Comparison of ENCODE assay signal across 7 cellular contexts in the genomic region with DNA sequence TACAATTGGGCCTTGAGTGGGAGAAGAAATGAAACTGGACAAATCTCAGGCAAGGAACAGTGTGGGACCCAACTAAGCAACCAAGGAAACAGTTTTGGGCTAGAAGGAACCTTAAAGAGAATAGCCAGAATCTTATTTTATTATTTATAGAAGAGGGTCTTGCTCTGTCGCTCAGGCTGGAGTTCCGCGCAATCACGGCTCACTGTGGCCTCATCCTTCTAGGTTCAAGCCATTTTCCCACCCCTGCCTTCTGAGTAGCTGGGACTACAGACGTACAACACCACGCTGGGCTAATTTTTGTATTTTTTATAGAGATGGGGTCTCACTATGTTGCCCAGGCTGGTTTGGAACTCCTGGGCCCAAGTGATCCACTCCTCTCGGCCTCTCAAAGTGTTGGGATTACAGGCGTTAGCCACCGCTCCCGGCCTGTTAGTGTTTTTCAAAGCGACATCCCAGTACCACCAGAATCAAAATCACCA. TPM values are rescaled to one million over a fixed set of nuclear protein-coding genes. Genes with fewer than 3 reads are reported as not detected.
DNase-seq lines count a peak whose midpoint lies in the region; ATAC-seq and TF ChIP-seq lines count a peak whose summit lies in the region.

No MANE protein-coding gene starts in this region.

- peaks cover 17% of the 10 kb centered on the region for H3K36me3 Mint-ChIP-seq in activated B cell treated with CpG ODN at 0.5 μM for 24 hours (ENCODE audit: low read depth)
- peaks cover 24 to 33% of the 10 kb centered on the region in 2 donors for H3K36me3 Mint-ChIP-seq in stimulated activated naive B cell treated with anti-CD40 and anti-IgM and Interleukin-4, amounts not matched to agents 10 μg/mL and 1 μg/mL and 100 μg/mL, for 72 hours

- H3K27ac ChIP-seq in HL-60 (replicated peaks) (peak overlapping the region; percentile 85), foreskin keratinocyte (peak overlapping the region; percentile 89), adrenal gland (no peak overlapping the region), substantia nigra (ENCODE audit: low read depth, low read length, poor library complexity, severe bottlenecking) (no peak overlapping the region)

- no peaks in the 10 kb centered on the region for H3K36me3 ChIP-seq in adrenal gland (replicated peaks in 1 of 2)

- peak overlapping the region; percentile 89 for H3K4me3 Mint-ChIP-seq in activated B cell treated with CpG ODN at 0.5 μM for 24 hours
- H3K4me3 Mint-ChIP-seq in stimulated activated naive B cell treated with anti-CD40 and anti-IgM and Interleukin-4, amounts not matched to agents 10 μg/mL and 1 μg/mL and 100 μg/mL, for 72 hours, result peak overlapping the region; percentile 29 to 96

- H3K4me3 ChIP-seq in HL-60 (replicated peaks; ENCODE audit: insufficient read depth, low read length), result no peak overlapping the region
- peak overlapping the region in 1 of 4 donors; percentile 47 for H3K4me3 ChIP-seq in adrenal gland

- WGBS in adrenal gland, 4 donors, result 93 to 98% (median 94%) methylated on average over 11 of the region's 11 CpGs

- CTCF ChIA-PET in activated B cell treated with CpG ODN at 0.5 μM for 24 hours (lab: Charles Lee), result no interaction called here

- no peaks in the 10 kb centered on the region for H3K9me3 Mint-ChIP-seq in activated B cell treated with CpG ODN at 0.5 μM for 24 hours
- no peaks in the 10 kb centered on the region for H3K9me3 Mint-ChIP-seq in stimulated activated naive B cell treated with anti-CD40 and anti-IgM and Interleukin-4, amounts not matched to agents 10 μg/mL and 1 μg/mL and 100 μg/mL, for 72 hours

- H3K4me1 Mint-ChIP-seq in activated B cell treated with CpG ODN at 0.5 μM for 24 hours, result peaks cover 73% of the 10 kb centered on the region
- peaks cover 25 to 68% of the 10 kb centered on the region in 2 donors for H3K4me1 Mint-ChIP-seq in stimulated activated naive B cell treated with anti-CD40 and anti-IgM and Interleukin-4, amounts not matched to agents 10 μg/mL and 1 μg/mL and 100 μg/mL, for 72 hours

- POLR2A ChIA-PET in activated B cell treated with CpG ODN at 0.5 μM for 24 hours (lab: Charles Lee), result interaction anchor here (0.7 to 2.5 kb wide), 3 partner anchors 10 to 80 kb away, joined by 3 to 20 read pairs (median 5); partner anchors contain the start of genes ELL3 and PDIA3

- no peak for TF ChIP-seq POLR2A in adrenal gland (IDR thresholded peaks at IDR 0.05)

- TF ChIP-seq CTCF in HL-60 (IDR thresholded peaks at IDR 0.05; ENCODE audit: insufficient read depth, low read length) (no peak), activated B cell treated with CpG ODN at 0.5 μM for 24 hours (IDR thresholded peaks at IDR 0.05) (no peak), foreskin keratinocyte (conservative IDR thresholded peaks at IDR 0.05) (no peak), adrenal gland (IDR thresholded peaks at IDR 0.05) (no peak)

- peak overlapping the region; percentile 83 for H3K27ac Mint-ChIP-seq in activated B cell treated with CpG ODN at 0.5 μM for 24 hours
- H3K27ac Mint-ChIP-seq in stimulated activated naive B cell treated with anti-CD40 and anti-IgM and Interleukin-4, amounts not matched to agents 10 μg/mL and 1 μg/mL and 100 μg/mL, for 72 hours, result peak overlapping the region; percentile 93

- H3K9me3 ChIP-seq in adrenal gland (replicated peaks in 1 of 3), result no peaks in the 10 kb centered on the region

- no peaks in the 10 kb centered on the region for H3K27me3 Mint-ChIP-seq in activated B cell treated with CpG ODN at 0.5 μM for 24 hours
- no peaks in the 10 kb centered on the region for H3K27me3 Mint-ChIP-seq in stimulated activated naive B cell treated with anti-CD40 and anti-IgM and Interleukin-4, amounts not matched to agents 10 μg/mL and 1 μg/mL and 100 μg/mL, for 72 hours

- intact Hi-C loops in activated B cell treated with CpG ODN at 0.5 μM for 24 hours (cut with micrococcal nuclease), result loop anchor here (10.0 kb wide), 1 partner anchor 311 kb away; the partner anchor contains the start of gene MAP1A
- intact Hi-C loops in adrenal gland (cut with DNase I), result no loop called here

- ATAC-seq in activated B cell treated with CpG ODN at 0.5 μM for 24 hours (ENCODE audit: low read depth) (no peak), foreskin keratinocyte (no peak), HG03565 (IDR thresholded peaks at IDR 0.05; ENCODE audit: unreplicated experiment) (no peak)
- ATAC-seq in stimulated activated naive B cell treated with anti-CD40 and anti-IgM and Interleukin-4, amounts not matched to agents 10 μg/mL and 1 μg/mL and 100 μg/mL, for 72 hours (replicated peaks), result no peak

- peaks cover 4% of the 10 kb centered on the region for H3K4me1 ChIP-seq in foreskin keratinocyte
- peaks cover 9 to 44% of the 10 kb centered on the region in 2 donors for H3K4me1 ChIP-seq in adrenal gland (replicated peaks in 1 of 2)

- no peak for DNase-seq in HL-60 (ENCODE audit: low read depth in 1 of 2, low spot score in 1 of 2)
- no peak for DNase-seq in activated B cell treated with CpG ODN at 0.5 μM for 24 hours
- DNase-seq in foreskin keratinocyte, result no peak
- DNase-seq in stimulated activated naive B cell treated with anti-CD40 and anti-IgM and Interleukin-4, amounts not matched to agents 10 μg/mL and 1 μg/mL and 100 μg/mL, for 72 hours, result no peak
- DNase-seq in adrenal gland, result no peak
- no peak for DNase-seq in substantia nigra (lab: John Stamatoyannopoulos, UW)

- H3K27me3 ChIP-seq in HL-60 (ENCODE audit: insufficient read depth, poor library complexity, severe bottlenecking) (no peaks in the 10 kb centered on the region), foreskin keratinocyte (no peaks in the 10 kb centered on the region), adrenal gland (no peaks in the 10 kb centered on the region)

RNA-seq across cellular contexts. Expression of gene WDR76, which starts 0.7 kb away (rescaled TPM):
- 12.0 and 15.1 TPM in 2 replicates for total RNA-seq in activated B cell treated with CpG ODN at 0.5 μM for 24 hours
- 23.1 TPM in 2 replicates for total RNA-seq in foreskin keratinocyte
- 11.6 and 14.2 TPM in 2 replicates for polyA plus RNA-seq in foreskin keratinocyte
- total RNA-seq in adrenal gland, result 1 to 10 TPM in 7 of 8 donors, under 1 TPM in 1; 0.91 to 4.2 (median 2.0) TPM
- 1 to 10 TPM in 1 of 3 donors, under 1 TPM in 2; 0.74 to 2.8 (median 0.80) TPM for polyA plus RNA-seq in adrenal gland

RNA-seq across cellular contexts. Expression of gene MFAP1, which starts 1.6 kb away (rescaled TPM):
- total RNA-seq in activated B cell treated with CpG ODN at 0.5 μM for 24 hours, result 26.1 and 27.9 TPM in 2 replicates
- 33.7 and 37.4 TPM in 2 replicates for total RNA-seq in foreskin keratinocyte
- polyA plus RNA-seq in foreskin keratinocyte, result 25.5 and 28.0 TPM in 2 replicates
- total RNA-seq in adrenal gland, result 10 to 100 TPM; 18.1 to 38.9 (median 29.1) TPM
- 10 to 100 TPM in 2 of 3 donors, 1 to 10 TPM in 1; 9.5 to 68.0 (median 18.6) TPM for polyA plus RNA-seq in adrenal gland

RNA-seq across cellular contexts. Expression of gene HYPK, which starts 25.7 kb away (rescaled TPM):
- 19.2 and 19.7 TPM in 2 replicates for total RNA-seq in activated B cell treated with CpG ODN at 0.5 μM for 24 hours
- 2.9 and 5.4 TPM in 2 replicates for total RNA-seq in foreskin keratinocyte
- 2.1 and 3.0 TPM in 2 replicates for polyA plus RNA-seq in foreskin keratinocyte
- 10 to 100 TPM in 7 of 8 donors, 1 to 10 TPM in 1; 3.7 to 31.5 (median 23.9) TPM for total RNA-seq in adrenal gland
- polyA plus RNA-seq in adrenal gland, result 10 to 100 TPM; 11.9 to 24.2 (median 17.2) TPM

RNA-seq across cellular contexts. Expression of gene SERINC4, which starts 26.0 kb away (rescaled TPM):
- 0.11 and 0.20 TPM in 2 replicates for total RNA-seq in activated B cell treated with CpG ODN at 0.5 μM for 24 hours
- 0.04 and 0.07 TPM in 2 replicates for total RNA-seq in foreskin keratinocyte
- 0.06 and 0.08 TPM in 2 replicates for polyA plus RNA-seq in foreskin keratinocyte
- total RNA-seq in adrenal gland, result not detected
- polyA plus RNA-seq in adrenal gland, result under 1 TPM; 0.18 to 0.48 (median 0.30) TPM

RNA-seq across cellular contexts. Expression of gene SERF2, which starts 33.9 kb away (rescaled TPM):
- total RNA-seq in activated B cell treated with CpG ODN at 0.5 μM for 24 hours, result 601 and 656 TPM in 2 replicates
- total RNA-seq in foreskin keratinocyte, result 621 and 692 TPM in 2 replicates
- polyA plus RNA-seq in foreskin keratinocyte, result 982 and 1,148 TPM in 2 replicates
- 1,000 to 10,000 TPM; 1,083 to 1,590 (median 1,398) TPM for total RNA-seq in adrenal gland
- 1,000 to 10,000 TPM in 2 of 3 donors, 100 to 1,000 TPM in 1; 897 to 5,418 (median 3,997) TPM for polyA plus RNA-seq in adrenal gland

Comparison
In these comparisons a context has a peak if more than half of its experiments do, and no peak if none do; other contexts are left out.
1. H3K27ac ChIP-seq: peak in HL-60 (single experiment) and foreskin keratinocyte (single experiment); none in adrenal gland (0 of 5) and substantia nigra (single experiment).